ENCODE assay signal across 22 cellular contexts in the genomic region with DNA sequence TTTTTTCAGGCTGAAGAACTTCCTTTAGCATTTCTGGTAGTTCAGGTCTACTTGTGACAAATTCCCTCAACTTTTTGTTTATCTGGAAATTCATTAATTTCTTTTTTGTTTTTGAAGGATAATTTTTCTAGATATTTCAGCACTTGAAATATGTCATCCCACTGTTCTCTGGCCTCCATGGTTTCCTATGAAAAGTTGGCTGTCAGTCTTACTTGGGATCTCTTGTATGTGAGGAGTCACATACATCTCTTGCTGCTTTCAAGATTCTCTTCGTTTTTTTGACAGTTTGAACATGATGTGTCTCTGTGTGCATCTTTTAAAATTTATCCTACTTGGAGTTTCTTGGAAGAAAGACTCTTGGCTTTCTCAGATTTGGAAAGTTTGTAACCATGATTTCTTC.
DNase-seq lines count a peak whose midpoint lies in the region; ATAC-seq, FAIRE-seq and TF ChIP-seq lines count a peak whose summit lies in the region.
"Had no signal": no experiment of that assay in that cellular context is flagged by ENCODE, and none has a peak within 500 bp of the region (broad histone marks: within the 10 kb centered on the region; RNA-seq: fewer than 3 reads in every experiment).

No MANE protein-coding gene starts in this region.

- in situ Hi-C loops in ACHN (cut with HindIII; ENCODE audit: low pct_ligation_motif_present, low pct_unique_long_range_greater_than_20kb, low sequenced_read_pairs), result no loop called here

- FAIRE-seq in GM18507 (lab: Jason Lieb, UNC), result peak; percentile 5
- FAIRE-seq: pancreas had no signal

- ATAC-seq in HG03439 (IDR thresholded peaks at IDR 0.05; ENCODE audit: unreplicated experiment), result no peak
- ATAC-seq in GM19452 (IDR thresholded peaks at IDR 0.05; ENCODE audit: unreplicated experiment), result no peak
- ATAC-seq: Panc1; pancreas; stimulated activated naive B cell treated with anti-CD40 and anti-IgM and Interleukin-4, amounts not matched to agents 10 μg/mL and 1 μg/mL and 100 μg/mL, for 72 hours had no signal

- peak; percentile 17 for DNase-seq in ACHN
- no peak for DNase-seq in GM18507 (ENCODE audit: extremely low spot score, insufficient read length, low read depth)
- peak; percentile 92 for DNase-seq in OCI-M1 (lab: John Stamatoyannopoulos, UW)
- DNase-seq in erythroblast (lab: John Stamatoyannopoulos, UW), result peak; percentile 16 to 24
- DNase-seq in DMS79 treated with DMSO at 0.1 percent for 48 hours (lab: John Stamatoyannopoulos, UW), result no peak
- DNase-seq: activated CD4-positive, alpha-beta T cell treated with anti-CD3 and anti-CD28 coated beads for 4 hours; activated CD8-positive, alpha-beta memory T cell treated with anti-CD3 and anti-CD28 coated beads for 24 hours; activated effector memory CD4-positive, alpha-beta T cell treated with Interleukin-2 at 50 U/mL for 16 hours; activated T-cell treated with anti-CD3 and anti-CD28 coated beads for 4 hours; Calu3; H7; hypothalamus; immature natural killer cell; NCI-H1105; NCI-H187 treated with DMSO at 0.1 percent for 48 hours; NCI-H526; pancreas; Right ventricle myocardium superior; stimulated activated naive B cell treated with anti-CD40 and anti-IgM and Interleukin-4, amounts not matched to agents 10 μg/mL and 1 μg/mL and 100 μg/mL, for 72 hours had no signal

- no peak for TF ChIP-seq POLR2A in erythroblast (IDR thresholded peaks at IDR 0.05; ENCODE audit: low read length)

Comparison
In these comparisons a context has a peak if more than half of its experiments do, and no peak if none do; other contexts are left out.
1. DNase-seq: peak in ACHN (single experiment), OCI-M1 (single experiment) and erythroblast (2 of 2); none in GM18507 (single experiment) and DMS79 treated with DMSO at 0.1 percent for 48 hours (single experiment).